Comparison of ENCODE assay signal across 1 cellular context in the genomic region with DNA sequence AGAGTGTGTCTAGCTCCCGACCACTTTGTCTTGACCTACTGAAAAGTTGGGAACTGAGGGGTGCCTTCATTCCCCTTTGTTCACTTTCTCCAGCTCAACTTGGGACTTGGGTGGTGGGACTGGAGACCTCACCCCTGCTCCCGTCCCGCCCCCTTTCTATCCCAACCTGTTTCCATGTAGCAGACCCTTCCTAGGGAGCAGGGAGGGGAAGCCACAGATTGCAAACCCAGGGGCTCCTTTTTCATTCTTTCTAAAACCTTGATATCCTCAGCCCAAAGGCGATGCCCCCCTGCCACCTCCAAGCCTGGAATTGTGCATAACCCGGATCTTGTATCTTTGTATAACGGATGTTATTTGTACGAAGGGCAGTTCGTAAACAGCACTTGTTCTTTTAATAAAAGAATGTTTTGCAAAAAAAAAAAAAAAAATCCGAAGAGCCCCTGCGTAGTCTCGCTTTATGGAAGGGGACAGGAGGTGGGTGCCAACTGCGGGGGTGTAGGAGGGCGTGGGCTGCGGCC.
TF ChIP-seq lines count a peak whose summit lies in the region.

No MANE protein-coding gene starts in this region.

TF ChIP-seq in GM12878, 131 proteins besides CTCF, POLR2A, EP300 and RAD21:
- TF ChIP-seq TCF7 (IDR thresholded peaks at IDR 0.05; ENCODE audit: borderline replicate concordance) (no peak), TARDBP (IDR thresholded peaks at IDR 0.05; ENCODE audit: borderline replicate concordance) (no peak), EGR1 (IDR thresholded peaks at IDR 0.05; ENCODE audit: borderline replicate concordance in 1 of 2, low read depth in 2 of 2, low read length in 2 of 2) (peak in 1 of 2 experiments; percentile 78; a peak in 1 of 3 replicates)
- TF ChIP-seq, protein P1, sequence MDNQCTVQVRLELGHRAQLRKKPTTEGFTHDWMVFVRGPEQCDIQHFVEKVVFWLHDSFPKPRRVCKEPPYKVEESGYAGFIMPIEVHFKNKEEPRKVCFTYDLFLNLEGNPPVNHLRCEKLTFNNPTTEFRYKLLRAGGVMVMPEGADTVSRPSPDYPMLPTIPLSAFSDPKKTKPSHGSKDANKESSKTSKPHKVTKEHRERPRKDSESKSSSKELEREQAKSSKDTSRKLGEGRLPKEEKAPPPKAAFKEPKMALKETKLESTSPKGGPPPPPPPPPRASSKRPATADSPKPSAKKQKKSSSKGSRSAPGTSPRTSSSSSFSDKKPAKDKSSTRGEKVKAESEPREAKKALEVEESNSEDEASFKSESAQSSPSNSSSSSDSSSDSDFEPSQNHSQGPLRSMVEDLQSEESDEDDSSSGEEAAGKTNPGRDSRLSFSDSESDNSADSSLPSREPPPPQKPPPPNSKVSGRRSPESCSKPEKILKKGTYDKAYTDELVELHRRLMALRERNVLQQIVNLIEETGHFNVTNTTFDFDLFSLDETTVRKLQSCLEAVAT (IDR thresholded peaks at IDR 0.05), result 0 out of 2 replicates have a peak, but pooled peaks have one; percentile 20
